ENCODE assay signal across 8 cellular contexts in the genomic region with DNA sequence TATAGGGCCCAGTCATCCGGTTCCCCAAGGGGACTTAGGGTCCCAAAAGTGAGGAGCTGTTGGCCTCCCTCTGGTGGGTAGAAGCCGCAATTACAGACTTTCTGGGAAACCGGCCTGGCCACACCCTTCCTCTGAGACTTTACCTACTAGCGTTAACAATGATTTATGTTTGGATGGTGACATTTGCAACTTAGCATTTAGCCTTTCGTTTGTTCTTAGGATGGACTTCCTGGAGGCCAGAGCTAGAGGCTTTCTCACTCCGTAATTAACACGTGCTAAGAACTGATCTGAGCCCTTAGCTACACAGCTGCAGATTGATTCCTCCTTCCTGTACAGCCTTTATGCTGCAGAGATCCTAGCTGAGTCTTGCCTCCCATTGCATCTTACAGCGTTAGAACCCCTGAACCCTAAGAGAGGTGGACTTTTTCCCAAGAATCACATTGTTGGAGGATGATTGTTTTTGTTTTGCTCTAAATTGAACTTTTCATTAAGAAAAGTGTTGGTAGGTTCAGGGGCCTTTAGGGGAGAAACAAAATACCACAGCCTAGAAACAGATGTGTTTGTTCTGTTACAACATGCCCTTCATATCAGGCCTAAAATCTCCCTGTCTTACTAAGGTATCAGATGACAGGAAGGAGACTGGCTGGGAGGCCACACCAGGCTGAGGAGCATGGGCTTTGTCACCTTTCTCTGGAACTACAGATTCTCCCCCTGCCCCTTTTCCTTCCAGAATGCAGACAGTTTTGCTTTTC. TPM values are rescaled to one million over a fixed set of nuclear protein-coding genes. Genes with fewer than 3 reads are reported as not detected.
A peak's percentile ranks its signal among the peaks of the same experiment; 100 is the strongest.
DNase-seq lines count a peak whose midpoint lies in the region; ATAC-seq, FAIRE-seq and TF ChIP-seq lines count a peak whose summit lies in the region.

No MANE protein-coding gene starts in this region.

- H3K9me3 Mint-ChIP-seq in CD4-positive, CD25-positive, alpha-beta regulatory T cell = no peaks in the 10 kb centered on the region
- peaks cover 5% of the 10 kb centered on the region for H3K9me3 Mint-ChIP-seq in astrocyte (ENCODE audit: unreplicated experiment)

- peak overlapping the region; percentile 85 for H3K4me2 ChIP-seq in astrocyte (ENCODE audit: low read length)

- DNase-seq in CD4-positive, CD25-positive, alpha-beta regulatory T cell = peak; percentile 37 to 91 (median 71)
- DNase-seq in LHCN-M2 (ENCODE audit: low read depth) (peak; percentile 82), T-helper 1 cell (peak; percentile 33 to 85 (median 57)), astrocyte (ENCODE audit: low read depth) (peak; percentile 50), putamen (ENCODE audit: low spot score) (no peak)
- peak; percentile 76 for DNase-seq in stimulated activated CD4-positive, alpha-beta T cell treated with anti-CD3 and anti-CD28 coated beads, Interleukin-15, amount 100 ng/mL, for 24 hours

- H3K4me3 ChIP-seq in CD4-positive, CD25-positive, alpha-beta regulatory T cell (ENCODE audit: low read depth, low read length) = peak overlapping the region; percentile 98
- peak overlapping the region; percentile 96 for H3K4me3 ChIP-seq in astrocyte (ENCODE audit: insufficient read depth, low read depth, low read length)
- H3K4me3 ChIP-seq in iPS-20b (ENCODE audit: low read length) = peak overlapping the region; percentile 83

- peak; percentile 78 for ATAC-seq in CD4-positive, CD25-positive, alpha-beta regulatory T cell (ENCODE audit: low read depth in 2 of 2)
- ATAC-seq in GM19397 (IDR thresholded peaks at IDR 0.05; ENCODE audit: unreplicated experiment) = peak; percentile 36

- TF ChIP-seq CTCF in astrocyte (IDR thresholded peaks at IDR 0.05; ENCODE audit: insufficient read depth, low read depth, low read length) = peak; percentile 74

- peaks cover 14 to 51% (median 27%) of the 10 kb centered on the region in 4 donors for H3K4me1 Mint-ChIP-seq in CD4-positive, CD25-positive, alpha-beta regulatory T cell
- H3K4me1 Mint-ChIP-seq in astrocyte (ENCODE audit: low read depth, unreplicated experiment) = peaks cover 28% of the 10 kb centered on the region

- peak overlapping the region; percentile 83 for H3K27ac ChIP-seq in CD4-positive, CD25-positive, alpha-beta regulatory T cell (ENCODE audit: insufficient read depth, low read length, poor library complexity, severe bottlenecking)
- H3K27ac ChIP-seq in astrocyte (ENCODE audit: low read depth, low read length) (peak overlapping the region; percentile 94), iPS-20b (ENCODE audit: low read length) (peak overlapping the region; percentile 24)

- peaks cover 40% of the 10 kb centered on the region for H3K79me2 ChIP-seq in astrocyte (ENCODE audit: insufficient read depth, low read length)

- peaks cover 38% of the 10 kb centered on the region for H3K4me1 ChIP-seq in CD4-positive, CD25-positive, alpha-beta regulatory T cell (ENCODE audit: control insufficient read depth, insufficient read depth, low read length, poor library complexity, severe bottlenecking)
- H3K4me1 ChIP-seq in astrocyte (ENCODE audit: insufficient read depth, low read length) (peaks cover 19% of the 10 kb centered on the region), iPS-20b (ENCODE audit: insufficient read depth, low read length) (peaks cover 15% of the 10 kb centered on the region; the same call in 1 of the 2 replicates)

- H3K27me3 ChIP-seq in CD4-positive, CD25-positive, alpha-beta regulatory T cell (ENCODE audit: control insufficient read depth, insufficient read depth, low read length) = no peaks in the 10 kb centered on the region
- H3K27me3 ChIP-seq in astrocyte (ENCODE audit: insufficient read depth, low read length) (peaks cover 3% of the 10 kb centered on the region), iPS-20b (ENCODE audit: insufficient read depth, low read length) (peaks cover 23% of the 10 kb centered on the region; the same call in 1 of the 2 replicates)

- no peak overlapping the region for H2AFZ ChIP-seq in astrocyte (ENCODE audit: low read depth, low read length)

- H3K9ac ChIP-seq in astrocyte (ENCODE audit: low read length) (peak overlapping the region; percentile 99), iPS-20b (ENCODE audit: low read depth, low read length) (peak overlapping the region; percentile 71; the same call in 1 of the 2 replicates)

- peaks cover 9% of the 10 kb centered on the region for H3K27me3 Mint-ChIP-seq in CD4-positive, CD25-positive, alpha-beta regulatory T cell
- H3K27me3 Mint-ChIP-seq in astrocyte (ENCODE audit: low read depth, unreplicated experiment) = no peaks in the 10 kb centered on the region

- H3K27ac Mint-ChIP-seq in CD4-positive, CD25-positive, alpha-beta regulatory T cell = peak overlapping the region; percentile 95 to 99 (median 98)
- peak overlapping the region; percentile 100 for H3K27ac Mint-ChIP-seq in astrocyte (ENCODE audit: unreplicated experiment)

- peak overlapping the region; percentile 91 to 100 (median 97) for H3K4me3 Mint-ChIP-seq in CD4-positive, CD25-positive, alpha-beta regulatory T cell
- H3K4me3 Mint-ChIP-seq in astrocyte (ENCODE audit: unreplicated experiment) = peak overlapping the region; percentile 100

- peaks cover 34% of the 10 kb centered on the region for H3K36me3 ChIP-seq in CD4-positive, CD25-positive, alpha-beta regulatory T cell (ENCODE audit: control insufficient read depth, insufficient read depth, low read length)
- H3K36me3 ChIP-seq in astrocyte (ENCODE audit: insufficient read depth, low read length) = peaks cover 26% of the 10 kb centered on the region
- H3K36me3 ChIP-seq in iPS-20b (ENCODE audit: insufficient read depth, low read depth, low read length) = peaks cover 25% of the 10 kb centered on the region

- H3K9me3 ChIP-seq in CD4-positive, CD25-positive, alpha-beta regulatory T cell (ENCODE audit: control insufficient read depth in 2 of 2, low read length in 2 of 2) = no peaks in the 10 kb centered on the region
- H3K9me3 ChIP-seq in astrocyte (ENCODE audit: insufficient read depth, low read depth, low read length) (no peaks in the 10 kb centered on the region), iPS-20b (ENCODE audit: insufficient read depth, low read depth, low read length) (no peaks in the 10 kb centered on the region)

- no peak for FAIRE-seq in astrocyte (lab: Jason Lieb, UNC)

- peaks cover 46% of the 10 kb centered on the region for H4K20me1 ChIP-seq in astrocyte (ENCODE audit: insufficient read depth, low read length)

- H3K36me3 Mint-ChIP-seq in CD4-positive, CD25-positive, alpha-beta regulatory T cell = peaks cover 27% of the 10 kb centered on the region
- peaks cover 31% of the 10 kb centered on the region for H3K36me3 Mint-ChIP-seq in astrocyte (ENCODE audit: low read depth, unreplicated experiment)

RNA-seq across cellular contexts. Expression of gene S100A11, which starts 2.0 kb away (rescaled TPM):
- total RNA-seq in CD4-positive, CD25-positive, alpha-beta regulatory T cell = 80.2 TPM
- polyA plus RNA-seq in CD4-positive, CD25-positive, alpha-beta regulatory T cell = 100 to 1,000 TPM; 397 to 676 (median 547) TPM
- total RNA-seq in LHCN-M2 (2014; rRNA removed) (388 and 454 TPM in 2 replicates), astrocyte (1,415 and 1,482 TPM in 2 replicates)
- 2,051 TPM for polyA plus RNA-seq in LHCN-M2 (2012)

RNA-seq across cellular contexts. Expression of gene S100A10, which starts 41.2 kb away (rescaled TPM):
- total RNA-seq in CD4-positive, CD25-positive, alpha-beta regulatory T cell = 405 TPM
- 1,000 to 10,000 TPM; 1,242 to 1,844 (median 1,500) TPM for polyA plus RNA-seq in CD4-positive, CD25-positive, alpha-beta regulatory T cell
- total RNA-seq in LHCN-M2 (2014; rRNA removed) = 81.9 and 115 TPM in 2 replicates
- 916 TPM for polyA plus RNA-seq in LHCN-M2 (2012)
- total RNA-seq in astrocyte = 1,137 and 1,257 TPM in 2 replicates

RNA-seq across cellular contexts. Expression of gene TCHHL1, which starts 54.0 kb away (rescaled TPM):
- total RNA-seq in CD4-positive, CD25-positive, alpha-beta regulatory T cell = not detected
- polyA plus RNA-seq in CD4-positive, CD25-positive, alpha-beta regulatory T cell = not detected
- total RNA-seq in LHCN-M2 (2014; rRNA removed) = not detected in 2 replicates
- polyA plus RNA-seq in LHCN-M2 (2012) = not detected
- total RNA-seq in astrocyte = not detected in 2 replicates

Comparison
In these comparisons a context has a peak if more than half of its experiments do, and no peak if none do; other contexts are left out.
1. H3K27ac ChIP-seq: peak in every context shown above with its lines; median percentile 94 in astrocyte; 83 in CD4-positive, CD25-positive, alpha-beta regulatory T cell; 24 in iPS-20b.